11 cellular contexts compared by ENCODE assay signal in the genomic region with DNA sequence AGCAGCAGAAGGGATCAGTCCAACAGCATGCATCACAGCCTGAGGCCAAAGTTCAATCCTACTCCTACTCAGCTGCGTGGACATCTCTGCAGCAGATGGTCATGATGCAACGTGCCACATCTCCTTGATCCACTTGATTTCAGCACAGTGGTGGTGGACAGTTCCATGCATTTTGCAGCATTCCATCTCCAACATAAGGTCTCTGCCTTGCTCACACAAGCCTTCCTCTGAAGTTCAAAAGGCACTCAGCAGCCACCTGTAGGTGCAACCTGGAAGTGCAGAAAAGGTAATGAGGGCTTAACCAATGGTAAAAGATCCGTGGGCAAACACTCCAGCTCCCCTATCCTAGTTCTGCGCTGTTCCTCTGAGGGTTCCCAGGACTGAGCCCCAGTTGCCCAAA. TPM values are rescaled to one million over a fixed set of nuclear protein-coding genes. Genes with fewer than 3 reads are reported as not detected.
DNase-seq lines count a peak whose midpoint lies in the region; ATAC-seq, FAIRE-seq and TF ChIP-seq lines count a peak whose summit lies in the region.
"Had no signal": no experiment of that assay in that cellular context is flagged by ENCODE, and none has a peak within 500 bp of the region (broad histone marks: within the 10 kb centered on the region; RNA-seq: fewer than 3 reads in every experiment).

No MANE protein-coding gene starts in this region.

- WGBS in A549 (ENCODE audit: missing lambda C conversion rate): 1% methylated on average over 4 of the region's 4 CpGs

- peak in 1 of 2 experiments; percentile 50 for DNase-seq in A549 (ENCODE audit: low read depth in 1 of 2, low spot score in 1 of 2)
- peak; percentile 31 for DNase-seq in H4 (ENCODE audit: low spot score)
- DNase-seq in SK-N-DZ (ENCODE audit: low spot score): peak; percentile 45
- peak; percentile 25 for DNase-seq in glutamatergic neuron
- no peak for DNase-seq in NCI-H187 (lab: John Stamatoyannopoulos, UW)
- no peak for DNase-seq in COR-L47 (lab: John Stamatoyannopoulos, UW)
- DNase-seq in NCI-H2081 treated with DMSO at 0.1 percent for 48 hours (lab: John Stamatoyannopoulos, UW): no peak
- DNase-seq in NCI-H2107 treated with DMSO at 0.1 percent for 48 hours (lab: John Stamatoyannopoulos, UW; ENCODE audit: unreplicated experiment): no peak

- H3K27ac ChIP-seq in A549: no peak overlapping the region
- H3K27ac ChIP-seq: parathyroid adenoma had no signal

- TF ChIP-seq POLR2A in A549 (IDR thresholded peaks at IDR 0.05; ENCODE audit: low read length): no peak

- no peak for FAIRE-seq in A549 (lab: Jason Lieb, UNC)
- FAIRE-seq: G401.6 had no signal

- H3K36me3 Mint-ChIP-seq in glutamatergic neuron (ENCODE audit: unreplicated experiment): no peaks in the 10 kb centered on the region
- H3K36me3 Mint-ChIP-seq: brain had no signal

- H3K4me1 ChIP-seq in A549: no peaks in the 10 kb centered on the region

- POLR2A ChIA-PET in A549 (lab: Yijun Ruan, JAX): no interaction called here

- H3K9me3 Mint-ChIP-seq in glutamatergic neuron (ENCODE audit: unreplicated experiment): no peaks in the 10 kb centered on the region

- H3K4me1 Mint-ChIP-seq in glutamatergic neuron (ENCODE audit: low read depth, unreplicated experiment): peaks cover 5% of the 10 kb centered on the region
- H3K4me1 Mint-ChIP-seq: brain had no signal

- H3K4me3 ChIP-seq in A549: no peak overlapping the region

- peak; percentile 66 to 79 for ATAC-seq in A549

- no peaks in the 10 kb centered on the region for H3K27me3 Mint-ChIP-seq in glutamatergic neuron (ENCODE audit: unreplicated experiment)
- H3K27me3 Mint-ChIP-seq: brain had no signal

- H3K27ac Mint-ChIP-seq in glutamatergic neuron (ENCODE audit: unreplicated experiment): no peak overlapping the region
- H3K27ac Mint-ChIP-seq: brain had no signal

- TF ChIP-seq CTCF in A549 (IDR thresholded peaks at IDR 0.05) (no peak), glutamatergic neuron (IDR thresholded peaks at IDR 0.05; ENCODE audit: partially characterized antibody, unreplicated experiment) (peak; percentile 32)

- no peak overlapping the region for H3K4me2 ChIP-seq in A549

- CTCF ChIA-PET in A549 (lab: Yijun Ruan, JAX): no interaction called here

- no peaks in the 10 kb centered on the region for H3K9me3 ChIP-seq in A549

- TF ChIP-seq RAD21 in A549 (conservative IDR thresholded peaks at IDR 0.05 in 1 of 2, IDR thresholded peaks at IDR 0.05 in 1 of 2): no peak

- no peak for TF ChIP-seq EP300 in A549 (IDR thresholded peaks at IDR 0.05)

- no peak overlapping the region for H3K4me3 Mint-ChIP-seq in glutamatergic neuron (ENCODE audit: unreplicated experiment)
- H3K4me3 Mint-ChIP-seq: brain had no signal

TF ChIP-seq in A549, 52 proteins besides CTCF, POLR2A, EP300 and RAD21:
- TF ChIP-seq NPAS2 (CRISPR knock-in tag; IDR thresholded peaks at IDR 0.05; ENCODE audit: borderline replicate concordance): no peak
- no peak for TF ChIP-seq PHF8 (IDR thresholded peaks at IDR 0.05; ENCODE audit: borderline replicate concordance, low read depth)
- TF ChIP-seq ZFP36 (IDR thresholded peaks at IDR 0.05; ENCODE audit: borderline replicate concordance, partially characterized antibody): no peak
- no peak for TF ChIP-seq FOSB (CRISPR knock-in tag; IDR thresholded peaks at IDR 0.05)
- no peak for TF ChIP-seq HES2 (IDR thresholded peaks at IDR 0.05)
- no peak for TF ChIP-seq GATA3 (IDR thresholded peaks at IDR 0.05; ENCODE audit: borderline replicate concordance)
- TF ChIP-seq SMC3 (IDR thresholded peaks at IDR 0.05): no peak
- no peak for TF ChIP-seq JUN (IDR thresholded peaks at IDR 0.05)
- no peak for TF ChIP-seq FOSL2 (IDR thresholded peaks at IDR 0.05)
- no peak for TF ChIP-seq FOSL2 (CRISPR knock-in tag; IDR thresholded peaks at IDR 0.05)
- no peak for TF ChIP-seq MYC (IDR thresholded peaks at IDR 0.05; ENCODE audit: borderline replicate concordance, low read length)
- TF ChIP-seq EHMT2 (IDR thresholded peaks at IDR 0.05; ENCODE audit: low read depth): 0 out of 2 replicates have a peak, but pooled peaks have one; percentile 54
- TF ChIP-seq, protein P1, sequence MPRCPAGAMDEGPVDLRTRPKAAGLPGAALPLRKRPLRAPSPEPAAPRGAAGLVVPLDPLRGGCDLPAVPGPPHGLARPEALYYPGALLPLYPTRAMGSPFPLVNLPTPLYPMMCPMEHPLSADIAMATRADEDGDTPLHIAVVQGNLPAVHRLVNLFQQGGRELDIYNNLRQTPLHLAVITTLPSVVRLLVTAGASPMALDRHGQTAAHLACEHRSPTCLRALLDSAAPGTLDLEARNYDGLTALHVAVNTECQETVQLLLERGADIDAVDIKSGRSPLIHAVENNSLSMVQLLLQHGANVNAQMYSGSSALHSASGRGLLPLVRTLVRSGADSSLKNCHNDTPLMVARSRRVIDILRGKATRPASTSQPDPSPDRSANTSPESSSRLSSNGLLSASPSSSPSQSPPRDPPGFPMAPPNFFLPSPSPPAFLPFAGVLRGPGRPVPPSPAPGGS (IDR thresholded peaks at IDR 0.05): no peak
- TF ChIP-seq, protein P2, sequence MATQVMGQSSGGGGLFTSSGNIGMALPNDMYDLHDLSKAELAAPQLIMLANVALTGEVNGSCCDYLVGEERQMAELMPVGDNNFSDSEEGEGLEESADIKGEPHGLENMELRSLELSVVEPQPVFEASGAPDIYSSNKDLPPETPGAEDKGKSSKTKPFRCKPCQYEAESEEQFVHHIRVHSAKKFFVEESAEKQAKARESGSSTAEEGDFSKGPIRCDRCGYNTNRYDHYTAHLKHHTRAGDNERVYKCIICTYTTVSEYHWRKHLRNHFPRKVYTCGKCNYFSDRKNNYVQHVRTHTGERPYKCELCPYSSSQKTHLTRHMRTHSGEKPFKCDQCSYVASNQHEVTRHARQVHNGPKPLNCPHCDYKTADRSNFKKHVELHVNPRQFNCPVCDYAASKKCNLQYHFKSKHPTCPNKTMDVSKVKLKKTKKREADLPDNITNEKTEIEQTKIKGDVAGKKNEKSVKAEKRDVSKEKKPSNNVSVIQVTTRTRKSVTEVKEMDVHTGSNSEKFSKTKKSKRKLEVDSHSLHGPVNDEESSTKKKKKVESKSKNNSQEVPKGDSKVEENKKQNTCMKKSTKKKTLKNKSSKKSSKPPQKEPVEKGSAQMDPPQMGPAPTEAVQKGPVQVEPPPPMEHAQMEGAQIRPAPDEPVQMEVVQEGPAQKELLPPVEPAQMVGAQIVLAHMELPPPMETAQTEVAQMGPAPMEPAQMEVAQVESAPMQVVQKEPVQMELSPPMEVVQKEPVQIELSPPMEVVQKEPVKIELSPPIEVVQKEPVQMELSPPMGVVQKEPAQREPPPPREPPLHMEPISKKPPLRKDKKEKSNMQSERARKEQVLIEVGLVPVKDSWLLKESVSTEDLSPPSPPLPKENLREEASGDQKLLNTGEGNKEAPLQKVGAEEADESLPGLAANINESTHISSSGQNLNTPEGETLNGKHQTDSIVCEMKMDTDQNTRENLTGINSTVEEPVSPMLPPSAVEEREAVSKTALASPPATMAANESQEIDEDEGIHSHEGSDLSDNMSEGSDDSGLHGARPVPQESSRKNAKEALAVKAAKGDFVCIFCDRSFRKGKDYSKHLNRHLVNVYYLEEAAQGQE (IDR thresholded peaks at IDR 0.05): peak; percentile 88
- no peak for TF ChIP-seq BHLHE40 (IDR thresholded peaks at IDR 0.05; ENCODE audit: low read depth, low read length)

RNA-seq across cellular contexts. Expression of gene CHCHD3, which starts 57.5 kb away (rescaled TPM):
- 119 and 139 TPM in 2 replicates for polyA plus RNA-seq in A549 (2011; rRNA removed)
- polyA plus RNA-seq in A549 (2012; cell fraction: cytosol; rRNA removed): 50.9 and 54.0 TPM in 2 replicates
- 14.9 and 20.3 TPM in 2 replicates for polyA plus RNA-seq in A549 (2012; cell fraction: nucleus; rRNA removed)
- 93.1 to 98.6 TPM (median 96.7 TPM) in 3 replicates for polyA plus RNA-seq in A549 (2017; fragmentation: RNase III; extraction: RNeasy Plus Mini Kit Qiagen cat#74134 plus additional on column Dnase treatment)
- 58.8 and 67.4 TPM in 2 replicates for polyA minus RNA-seq in A549 (2011; rRNA and poly(A)+ RNA removed)
- total RNA-seq in H4 (2014; rRNA removed; shearing (Covaris generic)): 79.6 and 102 TPM in 2 replicates
- 143 and 158 TPM in 2 replicates for polyA plus RNA-seq in SK-N-DZ (2014; cell fraction: cytosol; rRNA removed)
- polyA plus RNA-seq in SK-N-DZ (2014; cell fraction: nucleus; rRNA removed): 71.3 and 75.7 TPM in 2 replicates
- 61.5 TPM for total RNA-seq in glutamatergic neuron (ENCODE audit: unreplicated experiment)

Comparison
In these comparisons a context has a peak if more than half of its experiments do, and no peak if none do; other contexts are left out.
1. DNase-seq: peak in H4 (single experiment), SK-N-DZ (single experiment) and glutamatergic neuron (single experiment); none in NCI-H187 (0 of 2), COR-L47 (single experiment), NCI-H2081 treated with DMSO at 0.1 percent for 48 hours (single experiment) and NCI-H2107 treated with DMSO at 0.1 percent for 48 hours (single experiment).